30 cellular contexts compared by ENCODE assay signal in the genomic region with DNA sequence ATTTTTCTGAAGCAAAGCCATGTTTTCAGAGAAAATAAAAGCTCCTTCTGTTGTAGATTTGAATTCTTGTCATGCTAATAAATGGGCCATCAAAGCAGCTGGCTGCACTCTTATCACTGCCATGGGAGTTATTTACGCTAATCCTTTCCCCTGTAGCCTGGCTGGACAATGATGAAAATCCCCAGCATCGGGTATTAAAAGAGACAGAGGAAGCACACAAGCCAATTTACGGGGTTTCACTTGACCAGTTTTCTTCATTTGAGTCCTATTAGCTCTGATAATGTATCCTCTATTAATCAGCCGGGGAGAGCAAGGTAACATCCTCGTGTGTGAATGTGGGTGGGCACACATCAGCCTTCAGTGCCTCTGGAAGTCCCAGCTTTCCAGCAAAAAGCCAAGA.
"Had no signal": no experiment of that assay in that cellular context is flagged by ENCODE, and none has a peak within 500 bp of the region (broad histone marks: within the 10 kb centered on the region; RNA-seq: fewer than 3 reads in every experiment).

No MANE protein-coding gene starts in this region.

- H3K36me3 Mint-ChIP-seq: activated CD8-positive, alpha-beta memory T cell treated with anti-CD3 and anti-CD28 coated beads, Interleukin-2, amount 10 ng/mL, durations not matched to agents 7 days and 5 days; activated naive CD4-positive, alpha-beta T cell treated with anti-CD3 and anti-CD28 coated beads, Interleukin-2, amount 50 U/mL, for 72 hours; brain; T-cell had no signal

- FAIRE-seq: astrocyte, TTC549 had no signal

- H3K27ac ChIP-seq: KMS-11, SK-N-MC had no signal

- H3K4me1 Mint-ChIP-seq: activated CD8-positive, alpha-beta memory T cell treated with anti-CD3 and anti-CD28 coated beads, Interleukin-2, amount 10 ng/mL, durations not matched to agents 7 days and 5 days; central memory CD8-positive, alpha-beta T cell; T-cell had no signal

- H3K4me2 ChIP-seq: KMS-11 had no signal

- H3K9ac ChIP-seq: KMS-11 had no signal

- H3K4me3 Mint-ChIP-seq: activated CD8-positive, alpha-beta memory T cell treated with anti-CD3 and anti-CD28 coated beads, Interleukin-2, amount 10 ng/mL, durations not matched to agents 7 days and 5 days; activated T-cell treated with anti-CD3 and anti-CD28 coated beads, Interleukin-2, amount 50 U/mL, for 24 hours; brain; central memory CD8-positive, alpha-beta T cell; T-cell had no signal

- ATAC-seq: activated CD8-positive, alpha-beta memory T cell treated with anti-CD3 and anti-CD28 coated beads, Interleukin-2, amount 10 ng/mL, durations not matched to agents 7 days and 5 days; activated naive CD4-positive, alpha-beta T cell treated with anti-CD3 and anti-CD28 coated beads, Interleukin-2, amount 50 U/mL, for 72 hours; Panc1; Right ventricle myocardium inferior; T-cell had no signal

- DNase-seq: activated CD4-positive, alpha-beta T cell treated with anti-CD3 and anti-CD28 coated beads for 48 hours; activated CD4-positive, alpha-beta T cell treated with anti-CD3 and anti-CD28 coated beads, Interleukin-2, amount 50 U/mL, for 4 hours; activated CD4-positive, CD25-positive, alpha-beta regulatory T cell treated with anti-CD3 and anti-CD28 coated beads, Interleukin-2, amount 50 U/mL, for 72 hours; activated CD8-positive, alpha-beta memory T cell treated with anti-CD3 and anti-CD28 coated beads, Interleukin-2, amount 10 ng/mL, durations not matched to agents 7 days and 5 days; activated effector memory CD4-positive, alpha-beta T cell treated with anti-CD3 and anti-CD28 coated beads, Interleukin-2, amount 50 U/mL, for 16 hours; activated naive CD4-positive, alpha-beta T cell treated with Interleukin-2 at 50 U/mL for 16 hours; activated T-cell treated with anti-CD3 and anti-CD28 coated beads, Interleukin-2, amount 50 U/mL, for 24 hours; amygdala; NCI-H1092; NCI-H1417 treated with DMSO at 0.1 percent for 48 hours; NCI-H1694; NCI-H2029; NCI-H2107; NCI-H2171 treated with DMSO at 0.1 percent for 48 hours; NCI-H510A treated with DMSO at 0.1 percent for 48 hours; NCI-H748 treated with DMSO at 0.1 percent for 48 hours; OCI-M1; RPMI8226; T-cell; T-helper 2 cell; T1000 had no signal

- H3K4me3 ChIP-seq: SK-N-MC had no signal

- H3K27me3 Mint-ChIP-seq: activated CD8-positive, alpha-beta memory T cell treated with anti-CD3 and anti-CD28 coated beads, Interleukin-2, amount 10 ng/mL, durations not matched to agents 7 days and 5 days; activated T-cell treated with anti-CD3 and anti-CD28 coated beads, Interleukin-2, amount 50 U/mL, for 24 hours; central memory CD8-positive, alpha-beta T cell; T-cell had no signal

- H3K27ac Mint-ChIP-seq: activated CD8-positive, alpha-beta memory T cell treated with anti-CD3 and anti-CD28 coated beads, Interleukin-2, amount 10 ng/mL, durations not matched to agents 7 days and 5 days; activated naive CD4-positive, alpha-beta T cell treated with anti-CD3 and anti-CD28 coated beads, Interleukin-2, amount 50 U/mL, for 72 hours; activated T-cell treated with anti-CD3 and anti-CD28 coated beads, Interleukin-2, amount 50 U/mL, for 24 hours; brain; T-cell had no signal
